16 cellular contexts compared by ENCODE assay signal in genomic region chr2:20156826-20157605, GRCh38.
DNase-seq lines count a peak whose midpoint lies in the region; ATAC-seq and TF ChIP-seq lines count a peak whose summit lies in the region.
"Had no signal": no experiment of that assay in that cellular context is flagged by ENCODE, and none has a peak within 500 bp of the region (broad histone marks: within the 10 kb centered on the region; RNA-seq: fewer than 3 reads in every experiment).

No MANE protein-coding gene starts in this region.

- TF ChIP-seq POLR2A in gastrocnemius medialis (IDR thresholded peaks at IDR 0.05) (no peak), heart left ventricle (IDR thresholded peaks at IDR 0.05) (no peak)

- H3K9ac ChIP-seq in Loucy (ENCODE audit: low read depth, low read length, poor library complexity, severe bottlenecking) = no peak overlapping the region
- H3K9ac ChIP-seq: parathyroid adenoma had no signal

- no peak overlapping the region for H3K27ac ChIP-seq in osteoblast (ENCODE audit: low read depth, low read length)
- no peak overlapping the region for H3K27ac ChIP-seq in gastrocnemius medialis
- H3K27ac ChIP-seq in heart left ventricle = no peak overlapping the region
- H3K27ac ChIP-seq: parathyroid adenoma had no signal

- H2AFZ ChIP-seq in Loucy (ENCODE audit: low read length) (no peak overlapping the region), osteoblast (ENCODE audit: low read length) (peak overlapping the region; percentile 17)
- H2AFZ ChIP-seq: parathyroid adenoma had no signal

- in situ Hi-C loops in gastrocnemius medialis (cut with MboI; ENCODE audit: low sequenced_read_pairs in 4 of 4) = no loop called here

- intact Hi-C loops in gastrocnemius medialis (cut with DNase I; ENCODE audit: low total_unique reads) (no loop called here), heart left ventricle (cut with DNase I) (no loop called here)

- H3K9me3 ChIP-seq in Loucy (ENCODE audit: insufficient read depth, low read depth, low read length) = 0 out of 2 replicates have a peak, but pooled peaks cover 5% of the 10 kb centered on the region
- no peaks in the 10 kb centered on the region for H3K9me3 ChIP-seq in osteoblast (ENCODE audit: low read depth, low read length)
- no peaks in the 10 kb centered on the region for H3K9me3 ChIP-seq in gastrocnemius medialis
- H3K9me3 ChIP-seq in heart left ventricle = no peaks in the 10 kb centered on the region

- DNase-seq in GM20000 (ENCODE audit: low spot score) (peak; percentile 47), RPMI8226 (peak; percentile 53), osteoblast (ENCODE audit: insufficient read length, low spot score, missing footprints) (peak; percentile 14), NCI-H524 treated with DMSO at 0.1 percent for 48 hours (lab: John Stamatoyannopoulos, UW) (no peak), gastrocnemius medialis (no peak), GDM1 (lab: John Stamatoyannopoulos, UW) (no peak), heart left ventricle (no peak)
- DNase-seq: activated CD8-positive, alpha-beta memory T cell treated with anti-CD3 and anti-CD28 coated beads, Interleukin-2, amount 10 ng/mL, durations not matched to agents 7 days and 5 days; activated naive CD8-positive, alpha-beta T cell treated with anti-CD3 and anti-CD28 coated beads, Interleukin-2, amount 10 ng/mL, durations not matched to agents 7 days and 5 days; CD8-positive, alpha-beta memory T cell; dermis blood vessel endothelial cell; PC-3; stimulated activated CD4-positive, alpha-beta T cell treated with anti-CD3 and anti-CD28 coated beads, Interleukin-2, amount 100 ng/mL, for 24 hours; stimulated activated naive CD4-positive, alpha-beta T cell treated with Interleukin-2 at 50 U/mL for 16 hours had no signal

- H4K20me1 ChIP-seq in Loucy (ENCODE audit: insufficient read depth, low read length, poor library complexity, severe bottlenecking) = no peaks in the 10 kb centered on the region
- no peaks in the 10 kb centered on the region for H4K20me1 ChIP-seq in osteoblast (ENCODE audit: insufficient read depth, low read length)

- H3K4me2 ChIP-seq in Loucy (ENCODE audit: low read depth, low read length, poor library complexity, severe bottlenecking) = peak overlapping the region; percentile 56
- H3K4me2 ChIP-seq in osteoblast (ENCODE audit: insufficient read depth, low read length) = peak overlapping the region; percentile 64

- no peaks in the 10 kb centered on the region for H3F3A ChIP-seq in Loucy (ENCODE audit: low read depth)

- H3K36me3 ChIP-seq in Loucy (ENCODE audit: insufficient read depth, low read length) (no peaks in the 10 kb centered on the region), osteoblast (ENCODE audit: insufficient read depth, low read length) (no peaks in the 10 kb centered on the region), gastrocnemius medialis (no peaks in the 10 kb centered on the region), heart left ventricle (no peaks in the 10 kb centered on the region)

- H3K27me3 ChIP-seq in Loucy (ENCODE audit: insufficient read depth, low read length, poor library complexity, severe bottlenecking) = no peaks in the 10 kb centered on the region
- no peaks in the 10 kb centered on the region for H3K27me3 ChIP-seq in osteoblast (ENCODE audit: insufficient read depth, low read length)
- no peaks in the 10 kb centered on the region for H3K27me3 ChIP-seq in gastrocnemius medialis
- H3K27me3 ChIP-seq in heart left ventricle = peaks cover 0 to 7% (median 0%) of the 10 kb centered on the region in 9 donors

- peaks cover 16% of the 10 kb centered on the region for H3K4me1 ChIP-seq in Loucy (ENCODE audit: insufficient read depth, low read length, poor library complexity, severe bottlenecking)
- H3K4me1 ChIP-seq in osteoblast (ENCODE audit: insufficient read depth, low read length) = peaks cover 12% of the 10 kb centered on the region
- H3K4me1 ChIP-seq in gastrocnemius medialis = no peaks in the 10 kb centered on the region
- H3K4me1 ChIP-seq in heart left ventricle = no peaks in the 10 kb centered on the region
- H3K4me1 ChIP-seq: parathyroid adenoma had no signal

- no peaks in the 10 kb centered on the region for H3K9me2 ChIP-seq in Loucy (replicated peaks; ENCODE audit: low read depth, low read length)

- H3K4me3 ChIP-seq in Loucy (ENCODE audit: low read length, poor library complexity, severe bottlenecking) (peak overlapping the region; percentile 33), osteoblast (ENCODE audit: insufficient read depth, low read length) (peak overlapping the region; percentile 2), gastrocnemius medialis (no peak overlapping the region), heart left ventricle (no peak overlapping the region)

- H3K79me2 ChIP-seq in Loucy (ENCODE audit: insufficient read depth, low read length) = no peaks in the 10 kb centered on the region
- no peaks in the 10 kb centered on the region for H3K79me2 ChIP-seq in osteoblast (ENCODE audit: insufficient read depth, low read length)
- H3K79me2 ChIP-seq: parathyroid adenoma had no signal

- WGBS in heart left ventricle, 4 donors = 48 to 58% (median 52%) methylated on average over 9 of the region's 9 CpGs

- no peak for ATAC-seq in gastrocnemius medialis
- no peak for ATAC-seq in heart left ventricle
- ATAC-seq: activated CD8-positive, alpha-beta memory T cell treated with anti-CD3 and anti-CD28 coated beads, Interleukin-2, amount 10 ng/mL, durations not matched to agents 7 days and 5 days; PC-3 had no signal

- TF ChIP-seq CTCF in GM20000 (IDR thresholded peaks at IDR 0.05; ENCODE audit: extremely low read depth, missing control alignments) (no peak), Loucy (conservative IDR thresholded peaks at IDR 0.05; ENCODE audit: low read length) (no peak), osteoblast (IDR thresholded peaks at IDR 0.05; ENCODE audit: extremely low read depth, low read depth, low read length) (no peak), gastrocnemius medialis (IDR thresholded peaks at IDR 0.05 in 4 of 5, conservative IDR thresholded peaks at IDR 0.05 in 1 of 5) (no peak), heart left ventricle (IDR thresholded peaks at IDR 0.05) (no peak)

Comparison
In these comparisons a context has a peak if more than half of its experiments do, and no peak if none do; other contexts are left out.
1. DNase-seq: peak in GM20000 (single experiment), RPMI8226 (single experiment) and osteoblast (single experiment); none in NCI-H524 treated with DMSO at 0.1 percent for 48 hours (single experiment), gastrocnemius medialis (0 of 2), GDM1 (single experiment) and heart left ventricle (0 of 5).
2. H3K4me3 ChIP-seq: peak in Loucy (single experiment) and osteoblast (single experiment); none in gastrocnemius medialis (0 of 4) and heart left ventricle (0 of 12).